ENCODE assay signal across 1 cellular context in genomic region chr17:51083364-51083763, GRCh38.
TF ChIP-seq lines count a peak whose summit lies in the region.

No MANE protein-coding gene starts in this region.

TF ChIP-seq in HEK293, 187 proteins besides CTCF, POLR2A, EP300 and RAD21 (continued from another document):
- TF ChIP-seq AEBP2 (tag by site-specific recombination; IDR thresholded peaks at IDR 0.05; ENCODE audit: borderline replicate concordance), result peak; percentile 71; the same call in 1 of the 2 replicates
- TF ChIP-seq ZNF292 (tag by site-specific recombination; IDR thresholded peaks at IDR 0.05; ENCODE audit: borderline replicate concordance, low read depth), result peak; percentile 44; the same call in 1 of the 2 replicates
- peak; percentile 96 for TF ChIP-seq ZNF394 (tag by site-specific recombination; IDR thresholded peaks at IDR 0.05; ENCODE audit: borderline replicate concordance)
- TF ChIP-seq ZBTB21 (tag by site-specific recombination; IDR thresholded peaks at IDR 0.05), result peak; percentile 57; the same call in 1 of the 2 replicates
- peak; percentile 82 for TF ChIP-seq ZXDB (tag by site-specific recombination; IDR thresholded peaks at IDR 0.05)
- TF ChIP-seq ZNF138 (tag by site-specific recombination; IDR thresholded peaks at IDR 0.05; ENCODE audit: borderline replicate concordance), result 0 out of 2 replicates have a peak, but pooled peaks have one; percentile 42
- TF ChIP-seq ZBTB8A (tag by site-specific recombination; IDR thresholded peaks at IDR 0.05), result peak; percentile 81
- TF ChIP-seq ZNF140 (tag by site-specific recombination; IDR thresholded peaks at IDR 0.05), result peak; percentile 77; the same call in 1 of the 2 replicates
- TF ChIP-seq ZNF664 (tag by site-specific recombination; IDR thresholded peaks at IDR 0.05), result peak; percentile 74
- TF ChIP-seq ZNF501 (tag by site-specific recombination; IDR thresholded peaks at IDR 0.05), result peak; percentile 59; the same call in 1 of the 2 replicates
- 0 out of 2 replicates have a peak, but pooled peaks have one; percentile 36 for TF ChIP-seq ZNF341 (tag by site-specific recombination; IDR thresholded peaks at IDR 0.05; ENCODE audit: low read depth)
- TF ChIP-seq, protein P1, sequence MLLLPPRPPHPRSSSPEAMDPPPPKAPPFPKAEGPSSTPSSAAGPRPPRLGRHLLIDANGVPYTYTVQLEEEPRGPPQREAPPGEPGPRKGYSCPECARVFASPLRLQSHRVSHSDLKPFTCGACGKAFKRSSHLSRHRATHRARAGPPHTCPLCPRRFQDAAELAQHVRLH (tag by site-specific recombination; IDR thresholded peaks at IDR 0.05), result peak; percentile 50; the same call in 1 of the 2 replicates
- peak; percentile 32; the same call in 1 of the 2 replicates for TF ChIP-seq RBAK (tag by site-specific recombination; IDR thresholded peaks at IDR 0.05)
- peak; percentile 90 for TF ChIP-seq ZNF555 (tag by site-specific recombination; conservative IDR thresholded peaks at IDR 0.05)
- TF ChIP-seq ZNF629 (tag by site-specific recombination; IDR thresholded peaks at IDR 0.05), result peak; percentile 63
- peak; percentile 73; the same call in 1 of the 2 replicates for TF ChIP-seq ZNF558 (tag by site-specific recombination; IDR thresholded peaks at IDR 0.05)
- TF ChIP-seq SP3 (tag by site-specific recombination; IDR thresholded peaks at IDR 0.05), result peak; percentile 42; the same call in 1 of the 2 replicates
- TF ChIP-seq ZNF18 (tag by site-specific recombination; IDR thresholded peaks at IDR 0.05), result 0 out of 2 replicates have a peak, but pooled peaks have one; percentile 16
- peak; percentile 69; the same call in 1 of the 2 replicates for TF ChIP-seq ZNF791 (tag by site-specific recombination; IDR thresholded peaks at IDR 0.05)
- 0 out of 2 replicates have a peak, but pooled peaks have one; percentile 48 for TF ChIP-seq ZNF404 (tag by site-specific recombination; IDR thresholded peaks at IDR 0.05)
- TF ChIP-seq, protein P2, sequence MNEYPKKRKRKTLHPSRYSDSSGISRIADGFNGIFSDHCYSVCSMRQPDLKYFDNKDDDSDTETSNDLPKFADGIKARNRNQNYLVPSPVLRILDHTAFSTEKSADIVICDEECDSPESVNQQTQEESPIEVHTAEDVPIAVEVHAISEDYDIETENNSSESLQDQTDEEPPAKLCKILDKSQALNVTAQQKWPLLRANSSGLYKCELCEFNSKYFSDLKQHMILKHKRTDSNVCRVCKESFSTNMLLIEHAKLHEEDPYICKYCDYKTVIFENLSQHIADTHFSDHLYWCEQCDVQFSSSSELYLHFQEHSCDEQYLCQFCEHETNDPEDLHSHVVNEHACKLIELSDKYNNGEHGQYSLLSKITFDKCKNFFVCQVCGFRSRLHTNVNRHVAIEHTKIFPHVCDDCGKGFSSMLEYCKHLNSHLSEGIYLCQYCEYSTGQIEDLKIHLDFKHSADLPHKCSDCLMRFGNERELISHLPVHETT (tag by site-specific recombination; IDR thresholded peaks at IDR 0.05), result peak; percentile 51; the same call in 1 of the 2 replicates
- peak; percentile 85 for TF ChIP-seq ZNF510 (tag by site-specific recombination; IDR thresholded peaks at IDR 0.05; ENCODE audit: insufficient replicate concordance)
- peak; percentile 82 for TF ChIP-seq ZNF623 (tag by site-specific recombination; IDR thresholded peaks at IDR 0.05)
- TF ChIP-seq ZNF426 (tag by site-specific recombination; IDR thresholded peaks at IDR 0.05), result peak; percentile 93
- TF ChIP-seq ZNF19 (tag by site-specific recombination; IDR thresholded peaks at IDR 0.05; ENCODE audit: low read depth), result 0 out of 2 replicates have a peak, but pooled peaks have one; percentile 44
- TF ChIP-seq MZF1 (tag by site-specific recombination; IDR thresholded peaks at IDR 0.05; ENCODE audit: borderline replicate concordance), result peak; percentile 34; the same call in 1 of the 2 replicates
- TF ChIP-seq ZBTB11 (tag by site-specific recombination; conservative IDR thresholded peaks at IDR 0.05; ENCODE audit: low read depth), result peak; percentile 82
- peak; percentile 81 for TF ChIP-seq REST (tag by site-specific recombination; IDR thresholded peaks at IDR 0.05)
- TF ChIP-seq ZNF202 (tag by site-specific recombination; IDR thresholded peaks at IDR 0.05; ENCODE audit: borderline replicate concordance), result peak; percentile 91; the same call in 1 of the 2 replicates
- TF ChIP-seq OSR2 (tag by site-specific recombination; IDR thresholded peaks at IDR 0.05), result 0 out of 2 replicates have a peak, but pooled peaks have one; percentile 9
- TF ChIP-seq, protein P3, sequence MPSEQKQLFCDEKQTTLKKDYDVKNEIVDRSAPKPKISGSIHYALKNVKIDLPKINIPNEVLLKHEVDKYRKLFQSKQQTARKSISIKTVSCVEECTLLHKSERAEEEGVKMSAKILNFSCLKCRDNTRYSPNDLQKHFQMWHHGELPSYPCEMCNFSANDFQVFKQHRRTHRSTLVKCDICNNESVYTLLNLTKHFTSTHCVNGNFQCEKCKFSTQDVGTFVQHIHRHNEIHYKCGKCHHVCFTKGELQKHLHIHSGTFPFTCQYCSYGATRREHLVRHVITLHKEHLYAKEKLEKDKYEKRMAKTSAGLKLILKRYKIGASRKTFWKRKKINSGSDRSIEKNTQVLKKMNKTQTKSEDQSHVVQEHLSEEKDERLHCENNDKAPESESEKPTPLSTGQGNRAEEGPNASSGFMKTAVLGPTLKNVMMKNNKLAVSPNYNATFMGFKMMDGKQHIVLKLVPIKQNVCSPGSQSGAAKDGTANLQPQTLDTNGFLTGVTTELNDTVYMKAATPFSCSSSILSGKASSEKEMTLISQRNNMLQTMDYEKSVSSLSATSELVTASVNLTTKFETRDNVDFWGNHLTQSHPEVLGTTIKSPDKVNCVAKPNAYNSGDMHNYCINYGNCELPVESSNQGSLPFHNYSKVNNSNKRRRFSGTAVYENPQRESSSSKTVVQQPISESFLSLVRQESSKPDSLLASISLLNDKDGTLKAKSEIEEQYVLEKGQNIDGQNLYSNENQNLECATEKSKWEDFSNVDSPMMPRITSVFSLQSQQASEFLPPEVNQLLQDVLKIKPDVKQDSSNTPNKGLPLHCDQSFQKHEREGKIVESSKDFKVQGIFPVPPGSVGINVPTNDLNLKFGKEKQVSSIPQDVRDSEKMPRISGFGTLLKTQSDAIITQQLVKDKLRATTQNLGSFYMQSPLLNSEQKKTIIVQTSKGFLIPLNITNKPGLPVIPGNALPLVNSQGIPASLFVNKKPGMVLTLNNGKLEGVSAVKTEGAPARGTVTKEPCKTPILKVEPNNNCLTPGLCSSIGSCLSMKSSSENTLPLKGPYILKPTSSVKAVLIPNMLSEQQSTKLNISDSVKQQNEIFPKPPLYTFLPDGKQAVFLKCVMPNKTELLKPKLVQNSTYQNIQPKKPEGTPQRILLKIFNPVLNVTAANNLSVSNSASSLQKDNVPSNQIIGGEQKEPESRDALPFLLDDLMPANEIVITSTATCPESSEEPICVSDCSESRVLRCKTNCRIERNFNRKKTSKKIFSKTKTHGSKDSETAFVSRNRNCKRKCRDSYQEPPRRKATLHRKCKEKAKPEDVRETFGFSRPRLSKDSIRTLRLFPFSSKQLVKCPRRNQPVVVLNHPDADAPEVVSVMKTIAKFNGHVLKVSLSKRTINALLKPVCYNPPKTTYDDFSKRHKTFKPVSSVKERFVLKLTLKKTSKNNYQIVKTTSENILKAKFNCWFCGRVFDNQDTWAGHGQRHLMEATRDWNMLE (tag by site-specific recombination; conservative IDR thresholded peaks at IDR 0.05; ENCODE audit: low read depth), result peak; percentile 93
- peak; percentile 54 for TF ChIP-seq ZNF654 (tag by site-specific recombination; IDR thresholded peaks at IDR 0.05; ENCODE audit: low read depth)
- TF ChIP-seq ZNF266 (tag by site-specific recombination; IDR thresholded peaks at IDR 0.05; ENCODE audit: low read depth), result peak; percentile 70; the same call in 1 of the 2 replicates
TF ChIP-seq in HEK293: peak in this region for 36; not testable (repeated sequence) for 151.
